Comparison of ENCODE assay signal across 8 cellular contexts in genomic region chr10:89367529-89367928, GRCh38. TPM values are rescaled to one million over a fixed set of nuclear protein-coding genes. Genes with fewer than 3 reads are reported as not detected.
DNase-seq lines count a peak whose midpoint lies in the region; ATAC-seq and TF ChIP-seq lines count a peak whose summit lies in the region.
"Had no signal": no experiment of that assay in that cellular context is flagged by ENCODE, and none has a peak within 500 bp of the region (broad histone marks: within the 10 kb centered on the region; RNA-seq: fewer than 3 reads in every experiment).

No MANE protein-coding gene starts in this region.

- no peaks in the 10 kb centered on the region for H3K27me3 ChIP-seq in MG63

- no peak overlapping the region for H3K4me3 ChIP-seq in MG63

- H3K27ac Mint-ChIP-seq in activated T-helper 17 cell treated with anti-CD3 and anti-CD28 coated beads, Interleukin-2, amount 50 U/mL, for 72 hours = no peak overlapping the region
- peak overlapping the region; percentile 47 for H3K27ac Mint-ChIP-seq in progenitor cell of endocrine pancreas
- H3K27ac Mint-ChIP-seq: activated B cell treated with CpG ODN at 0.5 μM for 24 hours had no signal

- no peaks in the 10 kb centered on the region for H3K9me3 Mint-ChIP-seq in activated T-helper 17 cell treated with anti-CD3 and anti-CD28 coated beads, Interleukin-2, amount 50 U/mL, for 72 hours
- peaks cover 5% of the 10 kb centered on the region for H3K9me3 Mint-ChIP-seq in progenitor cell of endocrine pancreas (ENCODE audit: low read depth)
- H3K9me3 Mint-ChIP-seq: activated B cell treated with CpG ODN at 0.5 μM for 24 hours had no signal

- peaks cover 2% of the 10 kb centered on the region for H3K27me3 Mint-ChIP-seq in activated T-helper 17 cell treated with anti-CD3 and anti-CD28 coated beads, Interleukin-2, amount 50 U/mL, for 72 hours
- no peaks in the 10 kb centered on the region for H3K27me3 Mint-ChIP-seq in progenitor cell of endocrine pancreas

- no peak overlapping the region for H3K4me3 Mint-ChIP-seq in activated T-helper 17 cell treated with anti-CD3 and anti-CD28 coated beads, Interleukin-2, amount 50 U/mL, for 72 hours
- H3K4me3 Mint-ChIP-seq in progenitor cell of endocrine pancreas (ENCODE audit: low read depth) = no peak overlapping the region
- H3K4me3 Mint-ChIP-seq: activated B cell treated with CpG ODN at 0.5 μM for 24 hours had no signal

- H3K36me3 ChIP-seq in MG63 = no peaks in the 10 kb centered on the region

- no peaks in the 10 kb centered on the region for H3K9me3 ChIP-seq in MG63

- ATAC-seq in GM19324 (IDR thresholded peaks at IDR 0.05; ENCODE audit: low FRiP score, unreplicated experiment) = peak; percentile 67
- peak; percentile 50 for ATAC-seq in HG02840 (IDR thresholded peaks at IDR 0.05; ENCODE audit: low FRiP score, unreplicated experiment)
- peak; percentile 70 for ATAC-seq in activated T-helper 17 cell treated with anti-CD3 and anti-CD28 coated beads, Interleukin-2, amount 50 U/mL, for 72 hours (replicated peaks)

- TF ChIP-seq CTCF in progenitor cell of endocrine pancreas (IDR thresholded peaks at IDR 0.05; ENCODE audit: unreplicated experiment) = no peak

- no peak for DNase-seq in progenitor cell of endocrine pancreas (ENCODE audit: low spot score, unreplicated experiment)
- no peak for DNase-seq in MG63
- DNase-seq in activated CD4-positive, CD25-positive, alpha-beta regulatory T cell (lab: John Stamatoyannopoulos, UW) = no peak
- no peak for DNase-seq in ecto neural progenitor cell (ENCODE audit: low spot score)
- DNase-seq: activated B cell treated with CpG ODN at 0.5 μM for 24 hours had no signal

- peaks cover 7% of the 10 kb centered on the region for H3K4me1 Mint-ChIP-seq in activated T-helper 17 cell treated with anti-CD3 and anti-CD28 coated beads, Interleukin-2, amount 50 U/mL, for 72 hours
- peaks cover 13% of the 10 kb centered on the region for H3K4me1 Mint-ChIP-seq in progenitor cell of endocrine pancreas (ENCODE audit: low read depth)

- H3K36me3 Mint-ChIP-seq in activated T-helper 17 cell treated with anti-CD3 and anti-CD28 coated beads, Interleukin-2, amount 50 U/mL, for 72 hours (ENCODE audit: low read depth) = no peaks in the 10 kb centered on the region
- no peaks in the 10 kb centered on the region for H3K36me3 Mint-ChIP-seq in progenitor cell of endocrine pancreas (ENCODE audit: insufficient read depth)

RNA-seq across cellular contexts. Expression of gene IFIT1B, which starts 10.3 kb away (rescaled TPM):
- total RNA-seq in activated T-helper 17 cell treated with anti-CD3 and anti-CD28 coated beads, Interleukin-2, amount 50 U/mL, for 72 hours = not detected
- total RNA-seq in progenitor cell of endocrine pancreas = not detected in 2 replicates
- not detected in 2 replicates for total RNA-seq in MG63 (2014; rRNA removed; shearing (Covaris generic); ENCODE audit: low replicate concordance)
- total RNA-seq: activated B cell treated with CpG ODN at 0.5 μM for 24 hours had no signal

RNA-seq across cellular contexts. Expression of gene IFIT1, which starts 24.9 kb away (rescaled TPM):
- total RNA-seq in activated T-helper 17 cell treated with anti-CD3 and anti-CD28 coated beads, Interleukin-2, amount 50 U/mL, for 72 hours = under 1 TPM; 0.58 to 0.84 TPM
- 0.20 and 0.34 TPM in 2 replicates for total RNA-seq in progenitor cell of endocrine pancreas
- 40.8 and 44.7 TPM in 2 replicates for total RNA-seq in MG63 (2014; rRNA removed; shearing (Covaris generic); ENCODE audit: low replicate concordance)

RNA-seq across cellular contexts. Expression of gene IFIT3, which starts 39.7 kb away (rescaled TPM):
- 1 to 10 TPM; 2.5 to 4.3 TPM for total RNA-seq in activated T-helper 17 cell treated with anti-CD3 and anti-CD28 coated beads, Interleukin-2, amount 50 U/mL, for 72 hours
- 0.16 TPM in 1 of 2 replicates, not detected in the other for total RNA-seq in progenitor cell of endocrine pancreas
- 32.0 and 47.1 TPM in 2 replicates for total RNA-seq in MG63 (2014; rRNA removed; shearing (Covaris generic); ENCODE audit: low replicate concordance)

RNA-seq across cellular contexts. Expression of gene IFIT5, which starts 46.8 kb away (rescaled TPM):
- total RNA-seq in activated T-helper 17 cell treated with anti-CD3 and anti-CD28 coated beads, Interleukin-2, amount 50 U/mL, for 72 hours = 1 to 10 TPM; 5.6 to 7.1 TPM
- total RNA-seq in progenitor cell of endocrine pancreas = 6.0 and 6.2 TPM in 2 replicates
- total RNA-seq in MG63 (2014; rRNA removed; shearing (Covaris generic); ENCODE audit: low replicate concordance) = 15.2 and 18.9 TPM in 2 replicates

Comparison
In these comparisons a context has a peak if more than half of its experiments do, and no peak if none do; other contexts are left out.
1. RNA of gene IFIT1, which starts 24.9 kb away (total RNA-seq): 40.8 to 44.7 TPM in MG63; 0.58 to 0.84 TPM in activated T-helper 17 cell treated with anti-CD3 and anti-CD28 coated beads, Interleukin-2, amount 50 U/mL, for 72 hours and 0.20 to 0.34 TPM in progenitor cell of endocrine pancreas; every median in the first group is over 10 times any median in the second.
2. Peak in every context shown above with its lines, with median percentiles within 50 percentile points of each other: ATAC-seq.